In the genomic region with DNA sequence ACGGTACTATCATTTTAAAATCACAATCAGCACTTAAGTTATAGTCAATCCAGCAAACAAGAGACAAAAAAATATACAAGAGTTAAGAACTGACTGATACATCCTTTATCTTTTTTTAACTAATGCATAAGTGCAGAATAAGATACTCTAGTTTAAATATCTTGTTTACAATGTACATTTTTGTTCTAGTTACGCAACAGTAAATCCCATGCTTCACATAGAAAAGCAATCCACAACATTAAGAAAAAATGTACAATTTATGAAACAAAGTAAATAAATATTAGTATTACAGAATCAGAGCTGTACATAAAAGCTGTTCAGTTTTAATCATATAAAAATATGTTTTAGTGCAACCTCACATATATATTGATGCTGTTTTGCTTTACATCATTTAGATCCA, we compare ENCODE assay signal across 25 cellular contexts.
DNase-seq lines count a peak whose midpoint lies in the region; ATAC-seq, FAIRE-seq and TF ChIP-seq lines count a peak whose summit lies in the region.
"Had no signal": no experiment of that assay in that cellular context is flagged by ENCODE, and none has a peak within 500 bp of the region (broad histone marks: within the 10 kb centered on the region; RNA-seq: fewer than 3 reads in every experiment).

No MANE protein-coding gene starts in this region.

- H3K27ac Mint-ChIP-seq in CD4-positive, alpha-beta T cell, result no peak overlapping the region
- H3K27ac Mint-ChIP-seq: CD14-positive monocyte, GM23338, H9, HFFc6 had no signal

- POLR2A ChIA-PET in CD4-positive, alpha-beta T cell (lab: Charles Lee), result no interaction called here

- peak; percentile 10 for FAIRE-seq in small intestine (lab: Jason Lieb, UNC)
- FAIRE-seq: A549, GM12892, GM19239 had no signal

- WGBS in small intestine, 3 donors, result 94 to 97% (median 96%) methylated on average over 2 of the region's 2 CpGs

- ATAC-seq in CD4-positive, alpha-beta T cell (ENCODE audit: poor library complexity), result no peak
- ATAC-seq in GM21528 (IDR thresholded peaks at IDR 0.05; ENCODE audit: low FRiP score, unreplicated experiment), result no peak
- ATAC-seq: A549, GM23338 had no signal

- H3K27me3 ChIP-seq in adipocyte (replicated peaks; ENCODE audit: control insufficient read depth, insufficient read depth, low read length) (no peaks in the 10 kb centered on the region), small intestine (ENCODE audit: control insufficient read depth in 2 of 2, insufficient read depth in 2 of 2, low read length in 2 of 2) (no peaks in the 10 kb centered on the region)
- no peaks in the 10 kb centered on the region for H3K27me3 ChIP-seq in CD4-positive, alpha-beta T cell (ENCODE audit: control insufficient read depth, insufficient read depth, low read length)
- H3K27me3 ChIP-seq: BE2C; BLaER1 treated with 17β-estradiol and CSF1 and Interleukin-3, amounts not matched to agents 10 nM and 100 nM had no signal

- peaks cover 48% of the 10 kb centered on the region for H3K36me3 Mint-ChIP-seq in CD4-positive, alpha-beta T cell (ENCODE audit: low read depth)

- no peaks in the 10 kb centered on the region for H3K9me3 ChIP-seq in adipocyte (ENCODE audit: control insufficient read depth, low read length)
- no peaks in the 10 kb centered on the region for H3K9me3 ChIP-seq in small intestine (ENCODE audit: control insufficient read depth, low read depth)
- H3K9me3 ChIP-seq in CD4-positive, alpha-beta T cell (ENCODE audit: control insufficient read depth, low read length), result no peaks in the 10 kb centered on the region
- H3K9me3 ChIP-seq: A549, BE2C had no signal

- H3K4me1 Mint-ChIP-seq in CD4-positive, alpha-beta T cell (ENCODE audit: low read depth), result peaks cover 43% of the 10 kb centered on the region
- H3K4me1 Mint-ChIP-seq: CD14-positive monocyte had no signal

- no peak overlapping the region for H3K9ac ChIP-seq in adipocyte (ENCODE audit: low read length)
- H3K9ac ChIP-seq: BLaER1 treated with 17β-estradiol and CSF1 and Interleukin-3, amounts not matched to agents 10 nM and 100 nM had no signal

- H3K4me1 ChIP-seq in adipocyte (ENCODE audit: control insufficient read depth, insufficient read depth, low read length), result peaks cover 2% of the 10 kb centered on the region
- H3K4me1 ChIP-seq in small intestine (ENCODE audit: control insufficient read depth in 2 of 2, insufficient read depth in 1 of 2, low read depth in 1 of 2, low read length in 1 of 2), result peaks cover 0 to 3% of the 10 kb centered on the region in 2 donors
- H3K4me1 ChIP-seq: BE2C had no signal

- H3K27ac ChIP-seq in small intestine (ENCODE audit: low read depth in 1 of 2, low read length in 1 of 2), result no peak overlapping the region
- H3K27ac ChIP-seq in CD4-positive, alpha-beta T cell (ENCODE audit: low read depth, low read length), result no peak overlapping the region
- H3K27ac ChIP-seq: A549; BLaER1 treated with 17β-estradiol and CSF1 and Interleukin-3, amounts not matched to agents 10 nM and 100 nM had no signal

- no peak overlapping the region for H3K4me3 Mint-ChIP-seq in CD4-positive, alpha-beta T cell
- H3K4me3 Mint-ChIP-seq: CD14-positive monocyte; CD4-positive, alpha-beta memory T cell; GM23338; H9; HFFc6 had no signal

- DNase-seq in HCEC 1CT (peak; percentile 15), adipocyte (ENCODE audit: low read depth) (peak; percentile 61), fibroblast of peridontal ligament (ENCODE audit: extremely low read depth) (peak; percentile 8), small intestine (no peak), mucosa of gallbladder (ENCODE audit: low spot score) (no peak)
- DNase-seq in CD4-positive, alpha-beta T cell, result no peak
- DNase-seq: 8988T; ACHN; AML-193; BE2C; Calu3; CD4-positive, alpha-beta memory T cell; COR-L47; DMS53; DMS79 treated with DMSO at 0.1 percent for 48 hours; GF-D8; H9; HFFc6 had no signal

- intact Hi-C loops in CD4-positive, alpha-beta T cell (cut with DNase I, micrococcal nuclease), result no loop called here

- CTCF ChIA-PET in CD4-positive, alpha-beta T cell (lab: Charles Lee), result no interaction called here

- H3K36me3 ChIP-seq in adipocyte (ENCODE audit: control insufficient read depth, insufficient read depth, low read length, severe bottlenecking) (peaks cover 11% of the 10 kb centered on the region), small intestine (ENCODE audit: control insufficient read depth in 2 of 2, insufficient read depth in 2 of 2, low read length in 2 of 2) (peaks cover 4 to 7% of the 10 kb centered on the region in 2 donors)
- H3K36me3 ChIP-seq: BE2C had no signal

- H3K4me3 ChIP-seq in adipocyte (ENCODE audit: low read length) (no peak overlapping the region), small intestine (ENCODE audit: low read depth in 1 of 2, low read length in 2 of 2) (no peak overlapping the region)
- H3K4me3 ChIP-seq: A549; BLaER1 treated with 17β-estradiol and CSF1 and Interleukin-3, amounts not matched to agents 10 nM and 100 nM; GM23338 had no signal

- H3K9me3 Mint-ChIP-seq in CD4-positive, alpha-beta T cell, result no peaks in the 10 kb centered on the region
- H3K9me3 Mint-ChIP-seq: CD14-positive monocyte, GM23338, H9, HFFc6 had no signal

- no peaks in the 10 kb centered on the region for H3K27me3 Mint-ChIP-seq in CD4-positive, alpha-beta T cell
- H3K27me3 Mint-ChIP-seq: CD4-positive, alpha-beta memory T cell had no signal

- no peak for TF ChIP-seq CTCF in CD4-positive, alpha-beta T cell (IDR thresholded peaks at IDR 0.05)

Comparison
In these comparisons a context has a peak if more than half of its experiments do, and no peak if none do; other contexts are left out.
1. DNase-seq: peak in HCEC 1CT (single experiment), adipocyte (single experiment) and fibroblast of peridontal ligament (single experiment); none in small intestine (single experiment), CD4-positive, alpha-beta T cell (0 of 10) and mucosa of gallbladder (single experiment).